In genomic region chr12:54859502-54859901, GRCh38 we compare ENCODE assay signal across 24 cellular contexts. TPM values are rescaled to one million over a fixed set of nuclear protein-coding genes. Genes with fewer than 3 reads are reported as not detected.
"Had no signal": no experiment of that assay in that cellular context is flagged by ENCODE, and none has a peak within 500 bp of the region (broad histone marks: within the 10 kb centered on the region; RNA-seq: fewer than 3 reads in every experiment).

No MANE protein-coding gene starts in this region.

- H3K27me3 Mint-ChIP-seq: activated naive CD8-positive, alpha-beta T cell had no signal

- H3K36me3 ChIP-seq: brain microvascular endothelial cell had no signal

- H3K27ac ChIP-seq: brain microvascular endothelial cell, KMS-11 had no signal

- H3K36me3 Mint-ChIP-seq: activated CD4-positive, alpha-beta memory T cell treated with anti-CD3 and anti-CD28 coated beads for 36 hours had no signal

- H3K9me3 Mint-ChIP-seq: activated CD4-positive, alpha-beta memory T cell treated with anti-CD3 and anti-CD28 coated beads for 36 hours; activated naive CD4-positive, alpha-beta T cell treated with anti-CD3 and anti-CD28 coated beads for 36 hours; activated T-cell treated with anti-CD3 and anti-CD28 coated beads, Interleukin-2, amount 50 U/mL, for 4 hours; activated T-helper 17 cell treated with anti-CD3 and anti-CD28 coated beads, Interleukin-2, amount 50 U/mL, for 72 hours; T-helper 1 cell treated with Interleukin-12 subunit alpha and Interleukin-12 subunit beta and Interleukin-4 antibody, amounts not matched to agents 30 μg/mL and 1 μg/mL, for 36 hours had no signal

- H3K27ac Mint-ChIP-seq: activated CD4-positive, alpha-beta memory T cell treated with anti-CD3 and anti-CD28 coated beads for 36 hours; activated CD4-positive, alpha-beta T cell treated with anti-CD3 and anti-CD28 coated beads, Interleukin-2, amount 10 ng/mL, durations not matched to agents 24 days and 14 days; activated naive CD4-positive, alpha-beta T cell treated with anti-CD3 and anti-CD28 coated beads for 36 hours; activated naive CD8-positive, alpha-beta T cell; T-helper 1 cell treated with Interleukin-12 subunit alpha and Interleukin-12 subunit beta and Interleukin-4 antibody, amounts not matched to agents 30 μg/mL and 1 μg/mL, for 36 hours had no signal

- H3K9ac ChIP-seq: KMS-11 had no signal

- H3K4me2 ChIP-seq: KMS-11 had no signal

- DNase-seq: activated CD4-positive, alpha-beta memory T cell treated with anti-CD3 and anti-CD28 coated beads for 36 hours; activated CD4-positive, alpha-beta T cell treated with anti-CD3 and anti-CD28 coated beads for 1 hour; activated CD4-positive, alpha-beta T cell treated with anti-CD3 and anti-CD28 coated beads, Interleukin-2, amount 10 ng/mL, durations not matched to agents 24 days and 14 days; activated CD8-positive, alpha-beta memory T cell treated with anti-CD3 and anti-CD28 coated beads for 24 hours; activated gamma-delta T cell; activated naive CD4-positive, alpha-beta T cell treated with anti-CD3 and anti-CD28 coated beads for 36 hours; activated T-cell treated with anti-CD3 and anti-CD28 coated beads, Interleukin-2, amount 50 U/mL, for 4 hours; brain microvascular endothelial cell; cerebellar nuclear complex; MV-4-11; NCI-H1092 treated with DMSO at 0.1 percent for 48 hours; NCI-H1417 treated with DMSO at 0.1 percent for 48 hours; NCI-H1694; NCI-H2029 treated with DMSO at 0.1 percent for 48 hours; NCI-H510A treated with DMSO at 0.1 percent for 48 hours; PC-3; SHP77 treated with DMSO at 0.1 percent for 48 hours had no signal

- H3K4me3 Mint-ChIP-seq: activated CD4-positive, alpha-beta memory T cell treated with anti-CD3 and anti-CD28 coated beads for 36 hours; activated CD4-positive, alpha-beta T cell treated with anti-CD3 and anti-CD28 coated beads, Interleukin-2, amount 10 ng/mL, durations not matched to agents 24 days and 14 days; activated naive CD4-positive, alpha-beta T cell treated with anti-CD3 and anti-CD28 coated beads for 36 hours; activated naive CD8-positive, alpha-beta T cell; activated T-cell treated with anti-CD3 and anti-CD28 coated beads, Interleukin-2, amount 50 U/mL, for 4 hours; activated T-helper 17 cell treated with anti-CD3 and anti-CD28 coated beads, Interleukin-2, amount 50 U/mL, for 72 hours; T-helper 1 cell treated with Interleukin-12 subunit alpha and Interleukin-12 subunit beta and Interleukin-4 antibody, amounts not matched to agents 30 μg/mL and 1 μg/mL, for 36 hours had no signal

RNA-seq across cellular contexts. Expression of gene MUCL1, which starts 5.2 kb away (rescaled TPM):
- total RNA-seq: activated CD4-positive, alpha-beta memory T cell treated with anti-CD3 and anti-CD28 coated beads for 36 hours; activated naive CD4-positive, alpha-beta T cell treated with anti-CD3 and anti-CD28 coated beads for 36 hours; activated T-helper 17 cell treated with anti-CD3 and anti-CD28 coated beads, Interleukin-2, amount 50 U/mL, for 72 hours; cardiac septum; MCF 10A; PC-3; SK-MEL-5 had no signal
